ENCODE assay signal across 10 cellular contexts in the genomic region with DNA sequence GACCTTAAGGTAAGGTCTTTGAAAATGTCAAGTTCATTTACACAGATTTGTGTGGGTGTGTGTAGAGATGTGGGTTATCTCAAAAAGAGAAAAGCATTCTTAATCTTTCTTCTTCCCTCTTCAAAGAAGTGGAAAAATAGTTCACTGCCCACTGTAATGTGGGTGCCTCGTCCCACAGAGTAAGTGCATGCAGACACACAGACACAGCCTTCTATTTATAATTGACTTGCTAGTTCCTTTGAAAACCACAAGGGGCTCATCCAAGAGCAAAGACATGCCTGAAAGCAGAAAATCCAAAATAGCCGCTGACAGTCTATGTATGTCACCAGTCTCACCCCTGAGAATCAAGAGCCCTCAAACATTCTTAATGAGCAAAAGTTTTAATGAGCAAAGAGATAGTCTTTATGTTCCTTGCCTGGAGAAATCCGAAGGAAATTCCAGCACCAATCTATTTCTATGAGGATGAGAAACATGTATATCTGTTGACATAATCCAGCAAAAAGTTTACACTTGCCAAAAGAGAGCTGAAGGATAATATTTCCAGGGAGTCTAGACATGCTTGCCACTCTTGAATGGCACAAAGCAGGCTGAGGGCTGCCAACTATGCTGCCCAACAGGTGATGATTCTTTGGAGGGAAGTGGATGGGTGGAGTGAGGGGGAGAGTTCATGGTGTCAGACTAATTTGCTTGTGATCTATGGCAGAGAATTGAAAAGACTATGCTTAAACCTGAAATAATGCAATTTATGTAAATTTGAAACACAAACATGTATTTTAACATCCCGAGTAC.
A peak's percentile ranks its signal among the peaks of the same experiment; 100 is the strongest.
DNase-seq lines count a peak whose midpoint lies in the region; ATAC-seq and TF ChIP-seq lines count a peak whose summit lies in the region.
"Had no signal": no experiment of that assay in that cellular context is flagged by ENCODE, and none has a peak within 500 bp of the region (broad histone marks: within the 10 kb centered on the region; RNA-seq: fewer than 3 reads in every experiment).

No MANE protein-coding gene starts in this region.

- intact Hi-C loops in PC-3 (cut with micrococcal nuclease): no loop called here

- TF ChIP-seq CTCF in PC-3 (conservative IDR thresholded peaks at IDR 0.05; ENCODE audit: low read depth, low read length) (peak; percentile 41), fibroblast of villous mesenchyme (IDR thresholded peaks at IDR 0.05; ENCODE audit: insufficient read depth, low read depth, low read length) (peak; percentile 49), smooth muscle cell (IDR thresholded peaks at IDR 0.05; ENCODE audit: borderline replicate concordance, insufficient read depth, poor library complexity, severe bottlenecking) (peak; percentile 36)

- H3K4me2 ChIP-seq in PC-3 (ENCODE audit: low read length): no peak overlapping the region
- peak overlapping the region; percentile 73 for H3K4me2 ChIP-seq in smooth muscle cell

- peaks cover 19% of the 10 kb centered on the region for H3K4me1 ChIP-seq in PC-3 (ENCODE audit: insufficient read depth, low read length)
- H3K4me1 ChIP-seq in smooth muscle cell (ENCODE audit: low read depth): peaks cover 25% of the 10 kb centered on the region

- H3K27ac ChIP-seq in PC-3 (ENCODE audit: low read length) (no peak overlapping the region), smooth muscle cell (ENCODE audit: low read depth) (peak overlapping the region; percentile 78)
- H3K27ac ChIP-seq: dorsolateral prefrontal cortex had no signal

- H3K4me3 ChIP-seq in PC-3 (ENCODE audit: low read length): no peak overlapping the region
- no peak overlapping the region for H3K4me3 ChIP-seq in fibroblast of villous mesenchyme (ENCODE audit: low read depth, low read length)
- no peak overlapping the region for H3K4me3 ChIP-seq in smooth muscle cell
- H3K4me3 ChIP-seq: dorsolateral prefrontal cortex had no signal

- H3K9ac ChIP-seq in PC-3 (ENCODE audit: low read length) (no peak overlapping the region), smooth muscle cell (ENCODE audit: low read depth) (no peak overlapping the region)

- no peaks in the 10 kb centered on the region for H3K9me2 ChIP-seq in PC-3 (replicated peaks; ENCODE audit: low read length)

- H3K9me3 ChIP-seq in PC-3 (ENCODE audit: low read length): no peaks in the 10 kb centered on the region
- no peaks in the 10 kb centered on the region for H3K9me3 ChIP-seq in smooth muscle cell (replicated peaks; ENCODE audit: low read depth)

- POLR2A ChIA-PET in PC-3 (lab: Charles Lee; ENCODE audit: unreplicated experiment): no interaction called here

- ATAC-seq in activated CD4-positive, CD25-positive, alpha-beta regulatory T cell treated with anti-CD3 and anti-CD28 coated beads, Interleukin-2, amount 50 U/mL, for 24 hours: peak; percentile 36 to 50
- ATAC-seq in PC-3 (no peak), HG02884 (IDR thresholded peaks at IDR 0.05; ENCODE audit: unreplicated experiment) (no peak)

- H4K20me1 ChIP-seq in PC-3 (ENCODE audit: low read length): no peaks in the 10 kb centered on the region
- H4K20me1 ChIP-seq in smooth muscle cell (ENCODE audit: low read depth): peaks cover 29% of the 10 kb centered on the region

- H2AFZ ChIP-seq in PC-3 (ENCODE audit: low read length) (no peak overlapping the region), smooth muscle cell (ENCODE audit: low read depth) (no peak overlapping the region)

- no peaks in the 10 kb centered on the region for H3F3A ChIP-seq in PC-3 (ENCODE audit: low read length, unreplicated experiment)
- H3F3A ChIP-seq in smooth muscle cell (ENCODE audit: low read depth): no peaks in the 10 kb centered on the region

- no peak for DNase-seq in activated CD4-positive, CD25-positive, alpha-beta regulatory T cell (lab: John Stamatoyannopoulos, UW)
- DNase-seq in PC-3 (peak; percentile 7), fibroblast of villous mesenchyme (ENCODE audit: low read depth) (peak; percentile 33), smooth muscle cell (lab: John Stamatoyannopoulos, UW; ENCODE audit: unreplicated experiment) (no peak), NK-92 (lab: John Stamatoyannopoulos, UW; ENCODE audit: unreplicated experiment) (no peak), NCI-H2081 (lab: John Stamatoyannopoulos, UW) (no peak)
- DNase-seq: C1 segment of cervical spinal cord, dorsolateral prefrontal cortex had no signal

- CTCF ChIA-PET in PC-3 (lab: Charles Lee): no interaction called here

- H3K36me3 ChIP-seq in PC-3 (ENCODE audit: low read depth, low read length): no peaks in the 10 kb centered on the region; the same call in 1 of the 2 replicates
- no peaks in the 10 kb centered on the region for H3K36me3 ChIP-seq in smooth muscle cell (ENCODE audit: low read depth)

- 35% methylated on average over 4 of the region's 4 CpGs for WGBS in smooth muscle cell (ENCODE audit: low lambda C conversion rate)

- H3K27me3 ChIP-seq in PC-3 (ENCODE audit: low read length): no peaks in the 10 kb centered on the region
- H3K27me3 ChIP-seq in smooth muscle cell (ENCODE audit: low read depth): no peaks in the 10 kb centered on the region
- H3K27me3 ChIP-seq: dorsolateral prefrontal cortex had no signal

- H3K79me2 ChIP-seq in PC-3 (ENCODE audit: low read length) (no peaks in the 10 kb centered on the region), smooth muscle cell (ENCODE audit: low read depth) (no peaks in the 10 kb centered on the region)

- no TSS peak for BruUV-seq in PC-3 (replicated peaks; lab: Mats Ljungman, UMichigan)

Comparison
In these comparisons a context has a peak if more than half of its experiments do, and no peak if none do; other contexts are left out.
1. ATAC-seq: peak in activated CD4-positive, CD25-positive, alpha-beta regulatory T cell treated with anti-CD3 and anti-CD28 coated beads, Interleukin-2, amount 50 U/mL, for 24 hours (2 of 2); none in PC-3 (single experiment) and HG02884 (single experiment).
2. DNase-seq: peak in PC-3 (single experiment) and fibroblast of villous mesenchyme (single experiment); none in activated CD4-positive, CD25-positive, alpha-beta regulatory T cell (0 of 4), smooth muscle cell (single experiment), NK-92 (single experiment) and NCI-H2081 (0 of 2).
3. Peak in every context shown above with its lines, with median percentiles within 50 percentile points of each other: CTCF ChIP-seq.